1 cellular context compared by ENCODE assay signal in the genomic region with DNA sequence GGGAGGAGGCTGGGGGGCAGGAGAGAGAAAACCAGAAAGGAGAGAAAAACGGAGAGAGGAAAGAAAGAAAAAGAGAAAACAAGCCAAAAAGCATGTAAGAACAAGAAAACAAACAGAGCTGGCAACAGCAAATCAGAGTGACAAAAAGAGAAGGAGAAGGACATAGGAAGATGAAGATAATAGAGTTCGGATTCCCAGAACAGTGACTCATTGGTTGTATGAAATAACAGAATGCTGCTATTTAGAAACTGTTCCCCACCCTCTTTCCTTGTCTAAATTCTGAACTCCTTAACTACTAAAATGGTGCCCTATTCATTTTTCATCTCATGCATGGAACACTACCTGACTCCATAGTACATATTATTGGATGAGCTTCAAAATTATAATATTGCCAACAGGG.
TF ChIP-seq lines count a peak whose summit lies in the region.

No MANE protein-coding gene starts in this region.

TF ChIP-seq in K562, 482 proteins besides CTCF, POLR2A, EP300 and RAD21 (continued from another document):
- TF ChIP-seq NFIC (IDR thresholded peaks at IDR 0.05), result no peak
